15 cellular contexts compared by ENCODE assay signal in genomic region chr12:100344351-100344750, GRCh38. TPM values are rescaled to one million over a fixed set of nuclear protein-coding genes. Genes with fewer than 3 reads are reported as not detected.
"Had no signal": no experiment of that assay in that cellular context is flagged by ENCODE, and none has a peak within 500 bp of the region (broad histone marks: within the 10 kb centered on the region; RNA-seq: fewer than 3 reads in every experiment).

No MANE protein-coding gene starts in this region.

RNA-seq across cellular contexts. Expression of gene SLC17A8, which starts 12.5 kb away (rescaled TPM):
- total RNA-seq: kidney epithelial cell; left cardiac atrium; left ventricle myocardium inferior; left ventricle myocardium superior; lower leg skin; lower lobe of right lung; lung microvascular endothelial cell; mammary epithelial cell; mesenteric fat pad; mononuclear cell; mucosa of gallbladder; naive thymus-derived CD4-positive, alpha-beta T cell had no signal
- polyA plus RNA-seq: hepatocyte; immature natural killer cell; keratinocyte; mammary epithelial cell; naive thymus-derived CD4-positive, alpha-beta T cell had no signal
